Comparison of ENCODE assay signal across 1 cellular context in genomic region chrX:52576946-52577345, GRCh38.
TF ChIP-seq lines count a peak whose summit lies in the region.

No MANE protein-coding gene starts in this region.

TF ChIP-seq in WTC11, 78 proteins besides CTCF, POLR2A, EP300 and RAD21:
- no peak for TF ChIP-seq ZNF396 (CRISPR knock-in tag; IDR thresholded peaks at IDR 0.05; ENCODE audit: borderline replicate concordance)
- TF ChIP-seq USF2 (CRISPR knock-in tag; IDR thresholded peaks at IDR 0.05): no peak
- no peak for TF ChIP-seq GABPB1 (CRISPR knock-in tag; IDR thresholded peaks at IDR 0.05)
- TF ChIP-seq JAZF1 (CRISPR knock-in tag; IDR thresholded peaks at IDR 0.05): no peak
- TF ChIP-seq MAX (CRISPR knock-in tag; IDR thresholded peaks at IDR 0.05): no peak
- no peak for TF ChIP-seq TEAD1 (CRISPR knock-in tag; IDR thresholded peaks at IDR 0.05)
- no peak for TF ChIP-seq TCF7 (CRISPR knock-in tag; IDR thresholded peaks at IDR 0.05; ENCODE audit: low read depth)
- no peak for TF ChIP-seq STAT6 (CRISPR knock-in tag; conservative IDR thresholded peaks at IDR 0.05; ENCODE audit: low read depth)
- TF ChIP-seq FOXP1 (CRISPR knock-in tag; IDR thresholded peaks at IDR 0.05; ENCODE audit: borderline replicate concordance): no peak
- TF ChIP-seq RELA (CRISPR knock-in tag; IDR thresholded peaks at IDR 0.05; ENCODE audit: borderline replicate concordance): no peak
- no peak for TF ChIP-seq NR2C2 (CRISPR knock-in tag; IDR thresholded peaks at IDR 0.05)
- no peak for TF ChIP-seq ATF2 (CRISPR knock-in tag; IDR thresholded peaks at IDR 0.05; ENCODE audit: borderline replicate concordance, low read depth)
- no peak for TF ChIP-seq ARID4B (CRISPR knock-in tag; IDR thresholded peaks at IDR 0.05; ENCODE audit: borderline replicate concordance)
- no peak for TF ChIP-seq NR3C1 (CRISPR knock-in tag; conservative IDR thresholded peaks at IDR 0.05; ENCODE audit: low read depth)
